11 cellular contexts compared by ENCODE assay signal in genomic region chr2:133266926-133267590, GRCh38.
DNase-seq lines count a peak whose midpoint lies in the region; ATAC-seq, FAIRE-seq and TF ChIP-seq lines count a peak whose summit lies in the region.
"Had no signal": no experiment of that assay in that cellular context is flagged by ENCODE, and none has a peak within 500 bp of the region (broad histone marks: within the 10 kb centered on the region; RNA-seq: fewer than 3 reads in every experiment).

No MANE protein-coding gene starts in this region.

- intact Hi-C loops in HepG2 (cut with micrococcal nuclease; ENCODE audit: unreplicated experiment) = no loop called here
- intact Hi-C loops in left lung (cut with DNase I) = no loop called here
- intact Hi-C loops in vagina (cut with DNase I) = no loop called here

- POLR2A ChIA-PET in HepG2 (lab: Yijun Ruan, JAX) = no interaction called here

- no peaks in the 10 kb centered on the region for H3K9me3 ChIP-seq in liver (ENCODE audit: control insufficient read depth in 4 of 4, low read length in 3 of 4)
- H3K9me3 ChIP-seq in HepG2 (ENCODE audit: low read length) = no peaks in the 10 kb centered on the region
- H3K9me3 ChIP-seq in left lung = no peaks in the 10 kb centered on the region
- H3K9me3 ChIP-seq in vagina = no peaks in the 10 kb centered on the region

- no peaks in the 10 kb centered on the region for H3K79me2 ChIP-seq in HepG2 (ENCODE audit: insufficient read depth, low read length)

- H3K27me3 ChIP-seq in liver (ENCODE audit: control insufficient read depth in 4 of 4, insufficient read depth in 4 of 4, low read length in 3 of 4) = no peaks in the 10 kb centered on the region
- H3K27me3 ChIP-seq in HepG2 (ENCODE audit: control insufficient read depth in 1 of 2, insufficient read depth in 2 of 2, low read length in 2 of 2) = 0 out of 5 replicates have a peak, but pooled peaks cover 0 to 3% of the 10 kb centered on the region in 2 experiments
- H3K27me3 ChIP-seq in brain microvascular endothelial cell (replicated peaks) = no peaks in the 10 kb centered on the region
- peaks cover 0 to 34% of the 10 kb centered on the region in 2 donors for H3K27me3 ChIP-seq in left lung
- H3K27me3 ChIP-seq in vagina = no peaks in the 10 kb centered on the region

- H3K27ac ChIP-seq in liver (ENCODE audit: low read depth in 1 of 2, low read length in 2 of 2) = no peak overlapping the region
- no peak overlapping the region for H3K27ac ChIP-seq in HepG2 (ENCODE audit: extremely low read length, insufficient read depth, low read length)
- H3K27ac ChIP-seq in brain microvascular endothelial cell = no peak overlapping the region
- peak overlapping the region in 1 of 2 donors; percentile 60 for H3K27ac ChIP-seq in left lung
- H3K27ac ChIP-seq in vagina = no peak overlapping the region

- TF ChIP-seq CTCF in liver (IDR thresholded peaks at IDR 0.05; ENCODE audit: low read depth, low read length, missing input control) (no peak), HepG2 (CRISPR knock-in tag; IDR thresholded peaks at IDR 0.05) (no peak), brain microvascular endothelial cell (IDR thresholded peaks at IDR 0.05; ENCODE audit: low read depth, low read length, missing control alignments) (no peak), left lung (IDR thresholded peaks at IDR 0.05) (no peak), vagina (IDR thresholded peaks at IDR 0.05) (no peak)

- H3K4me2 ChIP-seq in HepG2 (ENCODE audit: low read depth, low read length) = no peak overlapping the region

- CTCF ChIA-PET in HepG2 (lab: Yijun Ruan, JAX; ENCODE audit: low intra/inter-chr PET ratio, low total read pairs) = no interaction called here

- FAIRE-seq in HepG2 (lab: Jason Lieb, UNC) = no peak

- in situ Hi-C loops in HepG2 (cut with HindIII; ENCODE audit: extremely low pct_ligation_motif_present, low pct_unique_long_range_greater_than_20kb) (no loop called here), brain microvascular endothelial cell (cut with HindIII; ENCODE audit: low pct_ligation_motif_present, low sequenced_read_pairs) (no loop called here)

- no peak for TF ChIP-seq POLR2A in HepG2 (IDR thresholded peaks at IDR 0.05; ENCODE audit: insufficient read depth in 1 of 2, low read depth in 2 of 2, low read length in 2 of 2)
- TF ChIP-seq POLR2A in vagina (IDR thresholded peaks at IDR 0.05) = no peak

- H3K4me3 ChIP-seq in liver (ENCODE audit: low read depth in 1 of 3, low read length in 3 of 3) (peak overlapping the region; percentile 11 to 51 (median 50)), HepG2 (replicated peaks in 1 of 3; ENCODE audit: insufficient read depth in 1 of 3, low read depth in 2 of 3, low read length in 3 of 3) (no peak overlapping the region), brain microvascular endothelial cell (ENCODE audit: low read depth, low read length) (peak overlapping the region; percentile 62), left lung (peak overlapping the region; percentile 37 to 47), vagina (peak overlapping the region; percentile 39 to 42)

- BruUV-seq in HepG2 (replicated peaks; lab: Mats Ljungman, UMichigan) = no TSS peak

- ATAC-seq in HepG2 (no peak), left lung (no peak)
- ATAC-seq in activated CD4-positive, CD25-positive, alpha-beta regulatory T cell treated with anti-CD3 and anti-CD28 coated beads, Interleukin-2, amount 50 U/mL, for 24 hours = no peak

- no peak for TF ChIP-seq EP300 in HepG2 (IDR thresholded peaks at IDR 0.05; ENCODE audit: low read depth in 2 of 2, low read length in 2 of 2)
- TF ChIP-seq EP300 in HepG2 (CRISPR knock-in tag; IDR thresholded peaks at IDR 0.05; ENCODE audit: borderline replicate concordance) = no peak

- WGBS in liver = under 1% methylated on average over 17 of the region's 17 CpGs
- WGBS in HepG2 (ENCODE audit: low lambda C conversion rate) = 3% methylated on average over 17 of the region's 17 CpGs

- no peaks in the 10 kb centered on the region for H3K36me3 ChIP-seq in liver (ENCODE audit: control insufficient read depth in 4 of 4, insufficient read depth in 3 of 4, low read depth in 1 of 4, low read length in 3 of 4)
- no peaks in the 10 kb centered on the region for H3K36me3 ChIP-seq in HepG2 (replicated peaks in 1 of 2; ENCODE audit: control insufficient read depth in 1 of 2, insufficient read depth in 2 of 2, low read length in 2 of 2)
- no peaks in the 10 kb centered on the region for H3K36me3 ChIP-seq in brain microvascular endothelial cell (replicated peaks)
- H3K36me3 ChIP-seq in left lung = no peaks in the 10 kb centered on the region
- H3K36me3 ChIP-seq in vagina = no peaks in the 10 kb centered on the region

- H3K4me1 ChIP-seq in liver (ENCODE audit: control insufficient read depth in 4 of 4, insufficient read depth in 4 of 4, low read length in 3 of 4) = peaks cover 4 to 13% (median 9%) of the 10 kb centered on the region in 4 donors
- no peaks in the 10 kb centered on the region for H3K4me1 ChIP-seq in HepG2 (ENCODE audit: insufficient read depth, low read length)
- peaks cover 8 to 14% of the 10 kb centered on the region in 2 donors for H3K4me1 ChIP-seq in left lung
- peaks cover 22% of the 10 kb centered on the region for H3K4me1 ChIP-seq in vagina

- H3K9ac ChIP-seq in liver (ENCODE audit: low read depth in 1 of 2, low read length in 2 of 2) (no peak overlapping the region), HepG2 (ENCODE audit: insufficient read depth, low read depth, low read length) (no peak overlapping the region)

- no peaks in the 10 kb centered on the region for H4K20me1 ChIP-seq in HepG2 (ENCODE audit: insufficient read depth, low read length)

- no peak for DNase-seq in HepG2 (ENCODE audit: low spot score)
- DNase-seq in brain microvascular endothelial cell = no peak
- DNase-seq in left lung = no peak
- DNase-seq in vagina (ENCODE audit: extremely low spot score in 2 of 2) = no peak
- no peak for DNase-seq in NCI-H2171 (lab: John Stamatoyannopoulos, UW)
- no peak for DNase-seq in activated CD8-positive, alpha-beta memory T cell treated with anti-CD3 and anti-CD28 coated beads, Interleukin-2, amount 50 U/mL, for 4 hours
- DNase-seq: activated naive CD4-positive, alpha-beta T cell treated with Interleukin-2 at 50 U/mL for 16 hours; CD4-positive, CD25-positive, alpha-beta regulatory T cell; RPMI8226 had no signal

- no peak for TF ChIP-seq RAD21 in liver (IDR thresholded peaks at IDR 0.05)
- TF ChIP-seq RAD21 in HepG2 (CRISPR knock-in tag; IDR thresholded peaks at IDR 0.05) = no peak

- H2AFZ ChIP-seq in HepG2 (ENCODE audit: low read length) = no peak overlapping the region

TF ChIP-seq in liver, 16 proteins besides CTCF, POLR2A, EP300 and RAD21:
- TF ChIP-seq ATF3 (IDR thresholded peaks at IDR 0.05) (no peak), TAF1 (conservative IDR thresholded peaks at IDR 0.05) (no peak), SP1 (IDR thresholded peaks at IDR 0.05) (no peak), RXRA (IDR thresholded peaks at IDR 0.05) (no peak), HNF4A (conservative IDR thresholded peaks at IDR 0.05) (no peak), JUND (IDR thresholded peaks at IDR 0.05) (no peak), FOXA2 (IDR thresholded peaks at IDR 0.05) (no peak), GABPA (IDR thresholded peaks at IDR 0.05 in 1 of 2, conservative IDR thresholded peaks at IDR 0.05 in 1 of 2) (no peak), NR2F2 (IDR thresholded peaks at IDR 0.05) (no peak), MAX (IDR thresholded peaks at IDR 0.05) (no peak), HNF4G (IDR thresholded peaks at IDR 0.05) (no peak)

TF ChIP-seq in HepG2, 621 proteins besides CTCF, POLR2A, EP300 and RAD21 (continues in another document):
- TF ChIP-seq ESRRA (CRISPR knock-in tag; IDR thresholded peaks at IDR 0.05; ENCODE audit: low read depth) (no peak), AFF4 (CRISPR knock-in tag; IDR thresholded peaks at IDR 0.05) (no peak), FOXO1 (CRISPR knock-in tag; IDR thresholded peaks at IDR 0.05) (no peak), ZBTB8A (CRISPR knock-in tag; IDR thresholded peaks at IDR 0.05; ENCODE audit: borderline replicate concordance, low read depth) (no peak), SMAD1 (CRISPR knock-in tag; IDR thresholded peaks at IDR 0.05; ENCODE audit: borderline replicate concordance, low read depth) (no peak), ATF3 (CRISPR knock-in tag; IDR thresholded peaks at IDR 0.05) (no peak), ATAD3A (CRISPR knock-in tag; IDR thresholded peaks at IDR 0.05) (no peak)

Comparison
In these comparisons a context has a peak if more than half of its experiments do, and no peak if none do; other contexts are left out.
1. H3K4me3 ChIP-seq: peak in liver (3 of 3), brain microvascular endothelial cell (single experiment), left lung (2 of 2) and vagina (2 of 2); none in HepG2 (0 of 3).